Comparison of ENCODE assay signal across 1 cellular context in genomic region chr17:49315551-49315951, GRCh38.
TF ChIP-seq lines count a peak whose summit lies in the region.

No MANE protein-coding gene starts in this region.

TF ChIP-seq in K562, 482 proteins besides CTCF, POLR2A, EP300 and RAD21 (continued from another document):
- TF ChIP-seq, protein P1, sequence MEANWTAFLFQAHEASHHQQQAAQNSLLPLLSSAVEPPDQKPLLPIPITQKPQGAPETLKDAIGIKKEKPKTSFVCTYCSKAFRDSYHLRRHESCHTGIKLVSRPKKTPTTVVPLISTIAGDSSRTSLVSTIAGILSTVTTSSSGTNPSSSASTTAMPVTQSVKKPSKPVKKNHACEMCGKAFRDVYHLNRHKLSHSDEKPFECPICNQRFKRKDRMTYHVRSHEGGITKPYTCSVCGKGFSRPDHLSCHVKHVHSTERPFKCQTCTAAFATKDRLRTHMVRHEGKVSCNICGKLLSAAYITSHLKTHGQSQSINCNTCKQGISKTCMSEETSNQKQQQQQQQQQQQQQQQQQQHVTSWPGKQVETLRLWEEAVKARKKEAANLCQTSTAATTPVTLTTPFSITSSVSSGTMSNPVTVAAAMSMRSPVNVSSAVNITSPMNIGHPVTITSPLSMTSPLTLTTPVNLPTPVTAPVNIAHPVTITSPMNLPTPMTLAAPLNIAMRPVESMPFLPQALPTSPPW (CRISPR knock-in tag; IDR thresholded peaks at IDR 0.05) = peak; percentile 22; the same call in 1 of the 2 replicates
- TF ChIP-seq JUND (IDR thresholded peaks at IDR 0.05; ENCODE audit: borderline replicate concordance, low read depth, low read length) (peak; percentile 41; the same call in 1 of the 2 replicates), JUND (tag; IDR thresholded peaks at IDR 0.05; ENCODE audit: borderline replicate concordance, low read depth, low read length) (no peak), DEAF1 (CRISPR knock-in tag; IDR thresholded peaks at IDR 0.05) (peak; percentile 81), SMC3 (conservative IDR thresholded peaks at IDR 0.05; ENCODE audit: insufficient read depth, low read depth, low read length) (peak; percentile 91), ZNF551 (CRISPR knock-in tag; IDR thresholded peaks at IDR 0.05) (no peak), ZNF253 (CRISPR knock-in tag; conservative IDR thresholded peaks at IDR 0.05) (no peak), CC2D1A (IDR thresholded peaks at IDR 0.05) (peak; percentile 86), MAZ (CRISPR knock-in tag; conservative IDR thresholded peaks at IDR 0.05 in 1 of 2, IDR thresholded peaks at IDR 0.05 in 1 of 2) (peak in 1 of 2 experiments; percentile 50; a peak in 2 of 4 replicates), POLR2H (tag; IDR thresholded peaks at IDR 0.05; ENCODE audit: low read depth) (0 out of 2 replicates have a peak, but pooled peaks have one; percentile 18), HEY1 (CRISPR knock-in tag; IDR thresholded peaks at IDR 0.05; ENCODE audit: borderline replicate concordance) (0 out of 2 replicates have a peak, but pooled peaks have one; percentile 9)
- TF ChIP-seq, protein P2, sequence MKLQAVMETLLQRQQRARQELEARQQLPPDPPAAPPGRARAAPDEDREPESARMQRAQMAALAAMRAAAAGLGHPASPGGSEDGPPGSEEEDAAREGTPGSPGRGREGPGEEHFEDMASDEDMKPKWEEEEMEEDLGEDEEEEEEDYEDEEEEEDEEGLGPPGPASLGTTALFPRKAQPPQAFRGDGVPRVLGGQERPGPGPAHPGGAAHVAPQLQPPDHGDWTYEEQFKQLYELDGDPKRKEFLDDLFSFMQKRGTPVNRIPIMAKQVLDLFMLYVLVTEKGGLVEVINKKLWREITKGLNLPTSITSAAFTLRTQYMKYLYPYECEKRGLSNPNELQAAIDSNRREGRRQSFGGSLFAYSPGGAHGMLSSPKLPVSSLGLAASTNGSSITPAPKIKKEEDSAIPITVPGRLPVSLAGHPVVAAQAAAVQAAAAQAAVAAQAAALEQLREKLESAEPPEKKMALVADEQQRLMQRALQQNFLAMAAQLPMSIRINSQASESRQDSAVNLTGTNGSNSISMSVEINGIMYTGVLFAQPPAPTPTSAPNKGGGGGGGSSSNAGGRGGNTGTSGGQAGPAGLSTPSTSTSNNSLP (IDR thresholded peaks at IDR 0.05; ENCODE audit: borderline replicate concordance, low read depth, low read length) = 0 out of 2 replicates have a peak, but pooled peaks have one; percentile 67
- TF ChIP-seq, protein P3, sequence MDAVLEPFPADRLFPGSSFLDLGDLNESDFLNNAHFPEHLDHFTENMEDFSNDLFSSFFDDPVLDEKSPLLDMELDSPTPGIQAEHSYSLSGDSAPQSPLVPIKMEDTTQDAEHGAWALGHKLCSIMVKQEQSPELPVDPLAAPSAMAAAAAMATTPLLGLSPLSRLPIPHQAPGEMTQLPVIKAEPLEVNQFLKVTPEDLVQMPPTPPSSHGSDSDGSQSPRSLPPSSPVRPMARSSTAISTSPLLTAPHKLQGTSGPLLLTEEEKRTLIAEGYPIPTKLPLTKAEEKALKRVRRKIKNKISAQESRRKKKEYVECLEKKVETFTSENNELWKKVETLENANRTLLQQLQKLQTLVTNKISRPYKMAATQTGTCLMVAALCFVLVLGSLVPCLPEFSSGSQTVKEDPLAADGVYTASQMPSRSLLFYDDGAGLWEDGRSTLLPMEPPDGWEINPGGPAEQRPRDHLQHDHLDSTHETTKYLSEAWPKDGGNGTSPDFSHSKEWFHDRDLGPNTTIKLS (IDR thresholded peaks at IDR 0.05; ENCODE audit: borderline replicate concordance, low read depth) = no peak
